In genomic region chr19:7868326-7868670, GRCh38 we compare ENCODE assay signal across 9 cellular contexts. TPM values are rescaled to one million over a fixed set of nuclear protein-coding genes. Genes with fewer than 3 reads are reported as not detected.
DNase-seq lines count a peak whose midpoint lies in the region; ATAC-seq and TF ChIP-seq lines count a peak whose summit lies in the region.
"Had no signal": no experiment of that assay in that cellular context is flagged by ENCODE, and none has a peak within 500 bp of the region (broad histone marks: within the 10 kb centered on the region; RNA-seq: fewer than 3 reads in every experiment).

No MANE protein-coding gene starts in this region.

- H3K4me1 Mint-ChIP-seq in nephron progenitor cell: peaks cover 22% of the 10 kb centered on the region

- peak; percentile 50 for DNase-seq in activated CD4-positive, alpha-beta T cell treated with anti-CD3 and anti-CD28 coated beads for 48 hours
- DNase-seq in activated CD4-positive, alpha-beta T cell treated with anti-CD3 and anti-CD28 coated beads, Interleukin-2, amount 50 U/mL, for 48 hours: no peak
- DNase-seq in WERI-Rb-1 (peak; percentile 69), left ventricle myocardium inferior (no peak), substantia nigra (lab: John Stamatoyannopoulos, UW) (no peak), nephron progenitor cell (no peak), NCI-H1417 (lab: John Stamatoyannopoulos, UW) (no peak)
- DNase-seq: GOT3 had no signal

- ATAC-seq in GM19328 (IDR thresholded peaks at IDR 0.05; ENCODE audit: unreplicated experiment): no peak

- peaks cover 66% of the 10 kb centered on the region for H3K27me3 Mint-ChIP-seq in nephron progenitor cell (ENCODE audit: low read depth, poor library complexity)

- H3K9me3 ChIP-seq in WERI-Rb-1 (ENCODE audit: severe bottlenecking) (no peaks in the 10 kb centered on the region), left ventricle myocardium inferior (replicated peaks) (no peaks in the 10 kb centered on the region)

- TF ChIP-seq CTCF in WERI-Rb-1 (IDR thresholded peaks at IDR 0.05; ENCODE audit: low read depth, low read length) (no peak), left ventricle myocardium inferior (IDR thresholded peaks at IDR 0.05; ENCODE audit: borderline replicate concordance) (no peak), nephron progenitor cell (IDR thresholded peaks at IDR 0.05) (no peak)

- H3K27ac Mint-ChIP-seq in nephron progenitor cell: no peak overlapping the region

- H3K36me3 Mint-ChIP-seq in nephron progenitor cell (ENCODE audit: low read depth): no peaks in the 10 kb centered on the region

- H3K4me1 ChIP-seq in left ventricle myocardium inferior: peaks cover 36% of the 10 kb centered on the region

- no peak overlapping the region for H3K4me3 ChIP-seq in WERI-Rb-1 (ENCODE audit: low read depth, low read length)
- peak overlapping the region; percentile 67 for H3K4me3 ChIP-seq in left ventricle myocardium inferior

- H3K27me3 ChIP-seq in WERI-Rb-1 (ENCODE audit: insufficient read depth, low read depth, severe bottlenecking): no peaks in the 10 kb centered on the region
- peaks cover 65% of the 10 kb centered on the region for H3K27me3 ChIP-seq in left ventricle myocardium inferior (ENCODE audit: low read depth)

- H3K9me3 Mint-ChIP-seq in nephron progenitor cell: no peaks in the 10 kb centered on the region

- H3K36me3 ChIP-seq in WERI-Rb-1 (peaks cover 63% of the 10 kb centered on the region), left ventricle myocardium inferior (no peaks in the 10 kb centered on the region)

- H3K4me3 Mint-ChIP-seq in nephron progenitor cell: no peak overlapping the region

- H3K27ac ChIP-seq in WERI-Rb-1 (peak overlapping the region; percentile 62), left ventricle myocardium inferior (replicated peaks) (no peak overlapping the region), substantia nigra (ENCODE audit: low read depth, low read length, poor library complexity, severe bottlenecking) (peak overlapping the region; percentile 30)

- intact Hi-C loops in left ventricle myocardium inferior (cut with micrococcal nuclease): no loop called here

RNA-seq across cellular contexts. Expression of gene PRR36, which starts 5.9 kb away (rescaled TPM):
- total RNA-seq in left ventricle myocardium inferior: not detected

RNA-seq across cellular contexts. Expression of gene LRRC8E, which starts 20.0 kb away (rescaled TPM):
- 0.44 TPM for total RNA-seq in left ventricle myocardium inferior

RNA-seq across cellular contexts. Expression of gene MAP2K7, which starts 35.4 kb away (rescaled TPM):
- total RNA-seq in left ventricle myocardium inferior: 24.2 TPM

RNA-seq across cellular contexts. Expression of gene EVI5L, which starts 38.3 kb away (rescaled TPM):
- 22.9 TPM for total RNA-seq in left ventricle myocardium inferior

RNA-seq across cellular contexts. Expression of gene TGFBR3L, which starts 46.3 kb away (rescaled TPM):
- 8.2 TPM for total RNA-seq in left ventricle myocardium inferior

Comparison
In these comparisons a context has a peak if more than half of its experiments do, and no peak if none do; other contexts are left out.
1. DNase-seq: peak in activated CD4-positive, alpha-beta T cell treated with anti-CD3 and anti-CD28 coated beads for 48 hours (single experiment) and WERI-Rb-1 (single experiment); none in activated CD4-positive, alpha-beta T cell treated with anti-CD3 and anti-CD28 coated beads, Interleukin-2, amount 50 U/mL, for 48 hours (0 of 2), left ventricle myocardium inferior (single experiment), substantia nigra (0 of 49), nephron progenitor cell (single experiment) and NCI-H1417 (0 of 3).